ENCODE assay signal across 8 cellular contexts in the genomic region with DNA sequence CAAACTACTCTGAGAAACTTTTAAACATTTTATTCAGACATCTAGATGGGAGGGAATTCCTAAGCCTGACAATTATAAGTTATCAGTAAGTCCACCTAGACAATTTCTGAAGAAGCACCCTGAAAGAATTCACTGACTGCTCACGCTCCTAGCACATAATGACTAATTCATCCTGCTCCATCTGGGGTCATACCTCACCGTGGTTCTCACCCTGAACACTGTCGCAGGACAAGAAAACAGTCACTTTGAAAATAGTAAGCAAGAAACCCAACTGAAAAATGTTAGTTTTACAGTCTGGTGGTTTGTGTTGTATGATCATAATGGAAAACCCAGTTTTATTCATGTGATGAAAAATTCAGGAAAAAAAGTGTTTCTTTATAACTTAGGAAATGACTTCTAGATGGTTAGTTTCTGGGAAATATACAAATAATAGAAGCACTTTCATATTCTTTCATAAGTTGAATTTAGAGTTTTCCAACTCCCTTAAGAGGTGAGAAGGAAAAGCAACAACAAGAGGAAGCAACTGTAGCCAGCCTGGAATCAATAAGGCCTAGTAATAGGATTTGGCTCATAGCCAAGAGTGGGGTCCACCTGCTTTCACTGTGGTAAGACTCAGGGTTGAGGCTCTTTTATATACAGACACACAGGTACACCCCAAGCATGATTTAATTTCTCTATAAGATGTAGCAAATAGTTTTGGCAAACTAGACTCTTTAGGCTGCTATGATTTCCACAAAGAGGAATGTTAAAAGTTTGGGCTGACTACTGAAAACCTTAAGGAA.
DNase-seq lines count a peak whose midpoint lies in the region; ATAC-seq, FAIRE-seq and TF ChIP-seq lines count a peak whose summit lies in the region.

No MANE protein-coding gene starts in this region.

- no peaks in the 10 kb centered on the region for H3K36me3 Mint-ChIP-seq in CD4-positive, alpha-beta T cell (ENCODE audit: low read depth)
- H3K36me3 Mint-ChIP-seq in astrocyte (ENCODE audit: low read depth, unreplicated experiment), result peaks cover 3% of the 10 kb centered on the region

- DNase-seq in CD4-positive, alpha-beta T cell, result peak in 2 of 10 experiments; percentile 30 to 36
- DNase-seq in IMR-90 (peak; percentile 71), astrocyte (ENCODE audit: low read depth) (peak; percentile 58), tibial artery (no peak), trophoblast cell (no peak), nucleus accumbens (lab: John Stamatoyannopoulos, UW) (no peak), T-helper 9 cell (no peak)

- H2BK12ac ChIP-seq in trophoblast cell (ENCODE audit: low read length), result no peak overlapping the region

- H3K9me1 ChIP-seq in IMR-90 (ENCODE audit: insufficient read depth, low read length), result no peaks in the 10 kb centered on the region

- no peaks in the 10 kb centered on the region for H3K9me3 Mint-ChIP-seq in CD4-positive, alpha-beta T cell
- no peaks in the 10 kb centered on the region for H3K9me3 Mint-ChIP-seq in astrocyte (ENCODE audit: unreplicated experiment)

- no peak for TF ChIP-seq RAD21 in IMR-90 (IDR thresholded peaks at IDR 0.05; ENCODE audit: low read length)

- H2BK120ac ChIP-seq in IMR-90 (ENCODE audit: low read depth, low read length) (0 out of 2 replicates have a peak overlapping the region, but pooled peaks have one; percentile 38), trophoblast cell (ENCODE audit: insufficient read depth, low read length, poor library complexity) (no peak overlapping the region)

- peak overlapping the region; percentile 18 for H3K4ac ChIP-seq in IMR-90 (ENCODE audit: low read depth, low read length)
- no peak overlapping the region for H3K4ac ChIP-seq in trophoblast cell (ENCODE audit: low read depth, low read length)

- H3K4me1 Mint-ChIP-seq in CD4-positive, alpha-beta T cell (ENCODE audit: low read depth), result peaks cover 96% of the 10 kb centered on the region
- H3K4me1 Mint-ChIP-seq in astrocyte (ENCODE audit: low read depth, unreplicated experiment), result peaks cover 74% of the 10 kb centered on the region

- in situ Hi-C loops in IMR-90 (cut with MboI; ENCODE audit: low sequenced_read_pairs), result no loop called here

- H4K8ac ChIP-seq in IMR-90 (ENCODE audit: low read depth in 2 of 2, low read length in 2 of 2) (0 out of 4 replicates have a peak overlapping the region, but pooled peaks of 1 of the 2 experiments have one; percentile 18), trophoblast cell (ENCODE audit: low read depth, low read length) (no peak overlapping the region)

- H2BK5ac ChIP-seq in IMR-90 (ENCODE audit: low read depth, low read length, poor library complexity, severe bottlenecking) (peak overlapping the region; percentile 36), trophoblast cell (ENCODE audit: low read depth, low read length, poor library complexity) (no peak overlapping the region)

- H3K56ac ChIP-seq in IMR-90 (ENCODE audit: extremely low read depth, insufficient read depth, low read length), result no peak overlapping the region

- no TSS peak for BruUV-seq in IMR-90 (replicated peaks; lab: Mats Ljungman, UMichigan)

- H3K18ac ChIP-seq in IMR-90 (ENCODE audit: low read depth, low read length) (peak overlapping the region; percentile 29; the same call in 1 of the 2 replicates), trophoblast cell (ENCODE audit: low read length) (no peak overlapping the region)

- H3K9me3 ChIP-seq in CD4-positive, alpha-beta T cell (ENCODE audit: control insufficient read depth, low read length), result no peaks in the 10 kb centered on the region
- H3K9me3 ChIP-seq in IMR-90 (ENCODE audit: control insufficient read depth, insufficient read depth, low read length), result no peaks in the 10 kb centered on the region
- no peaks in the 10 kb centered on the region for H3K9me3 ChIP-seq in astrocyte (ENCODE audit: insufficient read depth, low read depth, low read length)
- no peaks in the 10 kb centered on the region for H3K9me3 ChIP-seq in tibial artery
- H3K9me3 ChIP-seq in trophoblast cell (ENCODE audit: insufficient read depth, low read depth, low read length), result no peaks in the 10 kb centered on the region

- no peak for TF ChIP-seq POLR2A in IMR-90 (IDR thresholded peaks at IDR 0.05; ENCODE audit: low read depth, low read length)

- H3K4me2 ChIP-seq in IMR-90 (ENCODE audit: low read depth, low read length) (peak overlapping the region; percentile 61; the same call in 1 of the 2 replicates), astrocyte (ENCODE audit: low read length) (peak overlapping the region; percentile 44), trophoblast cell (ENCODE audit: low read length) (no peak overlapping the region)

- H3K79me2 ChIP-seq in astrocyte (ENCODE audit: insufficient read depth, low read length), result peaks cover 36% of the 10 kb centered on the region
- H3K79me2 ChIP-seq in trophoblast cell (ENCODE audit: control insufficient read depth, insufficient read depth, low read length, poor library complexity), result no peaks in the 10 kb centered on the region

- peak overlapping the region; percentile 84 for H3K4me3 Mint-ChIP-seq in CD4-positive, alpha-beta T cell
- peak overlapping the region; percentile 63 for H3K4me3 Mint-ChIP-seq in astrocyte (ENCODE audit: unreplicated experiment)

- H4K5ac ChIP-seq in IMR-90 (ENCODE audit: low read depth, low read length), result no peak overlapping the region

- peak; percentile 33 for ATAC-seq in CD4-positive, alpha-beta T cell (ENCODE audit: poor library complexity)
- ATAC-seq in GM19452 (IDR thresholded peaks at IDR 0.05; ENCODE audit: unreplicated experiment) (peak; percentile 53), IMR-90 (ENCODE audit: low read depth) (no peak)

- intact Hi-C loops in CD4-positive, alpha-beta T cell (cut with DNase I, micrococcal nuclease), result loop anchor here in 1 of 2 experiments (1.0 to 2.0 kb wide), 2 partner anchors 9 to 52 kb away; no protein-coding TSS in a partner anchor
- intact Hi-C loops in IMR-90 (cut with micrococcal nuclease) (no loop called here), tibial artery (cut with DNase I; ENCODE audit: low total_unique reads) (no loop called here)

- POLR2A ChIA-PET in CD4-positive, alpha-beta T cell (lab: Charles Lee), result interaction anchor here (1.0 to 10.7 kb wide), 6 partner anchors 9 to 77 kb away, joined by 4 to 323 read pairs (median 67); no protein-coding TSS in a partner anchor
- POLR2A ChIA-PET in IMR-90 (lab: Charles Lee; ENCODE audit: unreplicated experiment), result no interaction called here

- no peak overlapping the region for H2AK9ac ChIP-seq in IMR-90 (replicated peaks; ENCODE audit: low read depth, low read length, poor library complexity)

- no peak for TF ChIP-seq CTCF in CD4-positive, alpha-beta T cell (IDR thresholded peaks at IDR 0.05)
- no peak for TF ChIP-seq CTCF in IMR-90 (conservative IDR thresholded peaks at IDR 0.05; ENCODE audit: low read depth, low read length)
- no peak for TF ChIP-seq CTCF in astrocyte (IDR thresholded peaks at IDR 0.05; ENCODE audit: insufficient read depth, low read depth, low read length)
- no peak for TF ChIP-seq CTCF in tibial artery (IDR thresholded peaks at IDR 0.05)

- H3K9ac ChIP-seq in IMR-90 (ENCODE audit: low read depth, low read length), result no peak overlapping the region
- peak overlapping the region; percentile 31 for H3K9ac ChIP-seq in astrocyte (ENCODE audit: low read length)
- no peak overlapping the region for H3K9ac ChIP-seq in trophoblast cell (ENCODE audit: low read length)

- dilution Hi-C loops in IMR-90 (cut with HindIII; ENCODE audit: low sequenced_read_pairs, unreplicated experiment), result no loop called here

- H3K36me3 ChIP-seq in IMR-90 (ENCODE audit: control insufficient read depth, insufficient read depth, low read length) (no peaks in the 10 kb centered on the region; the same call in 1 of the 2 replicates), astrocyte (ENCODE audit: insufficient read depth, low read length) (no peaks in the 10 kb centered on the region), tibial artery (no peaks in the 10 kb centered on the region), trophoblast cell (ENCODE audit: control insufficient read depth in 1 of 2, insufficient read depth in 2 of 2, low read length in 2 of 2) (no peaks in the 10 kb centered on the region)

- H3K4me3 ChIP-seq in IMR-90 (ENCODE audit: insufficient read depth, low read depth, low read length) (no peak overlapping the region), astrocyte (ENCODE audit: insufficient read depth, low read depth, low read length) (no peak overlapping the region), tibial artery (no peak overlapping the region), trophoblast cell (ENCODE audit: low read depth, low read length) (no peak overlapping the region)

- CTCF ChIA-PET in CD4-positive, alpha-beta T cell (lab: Charles Lee), result interaction anchor here (1.0 kb wide), 1 partner anchor 92 kb away, joined by 3 read pairs; no protein-coding TSS in a partner anchor
- CTCF ChIA-PET in IMR-90 (lab: Yijun Ruan, JAX), result no interaction called here

- peak overlapping the region; percentile 43 for H3K27ac ChIP-seq in CD4-positive, alpha-beta T cell (ENCODE audit: low read depth, low read length)
- H3K27ac ChIP-seq in IMR-90 (ENCODE audit: insufficient read depth, low read length) (no peak overlapping the region), astrocyte (ENCODE audit: low read depth, low read length) (peak overlapping the region; percentile 69), tibial artery (peak overlapping the region; percentile 10 to 11), trophoblast cell (ENCODE audit: low read depth, low read length) (no peak overlapping the region)

- H3K79me1 ChIP-seq in IMR-90 (ENCODE audit: low read depth in 1 of 2, low read length in 2 of 2) (peaks cover 16 to 67% of the 10 kb centered on the region in 2 experiments), trophoblast cell (ENCODE audit: low read length) (no peaks in the 10 kb centered on the region)

- WGBS in IMR-90 (ENCODE audit: extremely low coverage in 2 of 2, insufficient read length in 1 of 2), 2 experiments, result 17% methylated on average over 1 of the region's 3 CpGs; no CpG with 5 or more reads in 1 of the 2 experiments
- no CpG with 5 or more reads among the region's 3 CpGs for WGBS in trophoblast cell (ENCODE audit: extremely low coverage, insufficient coverage, insufficient read length)

- peak overlapping the region; percentile 59; the same call in 1 of the 2 replicates for H2AK5ac ChIP-seq in IMR-90 (ENCODE audit: low read depth, low read length)
- H2AK5ac ChIP-seq in trophoblast cell (ENCODE audit: low read length), result no peak overlapping the region

- H4K20me1 ChIP-seq in IMR-90 (ENCODE audit: insufficient read depth, low read length) (no peaks in the 10 kb centered on the region), astrocyte (ENCODE audit: insufficient read depth, low read length) (no peaks in the 10 kb centered on the region)

- peak overlapping the region; percentile 57 for H2BK20ac ChIP-seq in IMR-90 (ENCODE audit: low read depth, low read length)

- no peak overlapping the region for H4K91ac ChIP-seq in IMR-90 (ENCODE audit: insufficient read depth, low read depth, low read length)
- no peak overlapping the region for H4K91ac ChIP-seq in trophoblast cell (ENCODE audit: low read depth, low read length)

- H2AFZ ChIP-seq in IMR-90 (replicated peaks; ENCODE audit: low read length, poor library complexity) (no peak overlapping the region), astrocyte (ENCODE audit: low read depth, low read length) (no peak overlapping the region), trophoblast cell (ENCODE audit: insufficient read depth, low read length, poor library complexity) (no peak overlapping the region)

- H3K27me3 ChIP-seq in CD4-positive, alpha-beta T cell (ENCODE audit: control insufficient read depth, insufficient read depth, low read length), result no peaks in the 10 kb centered on the region
- H3K27me3 ChIP-seq in IMR-90 (ENCODE audit: control insufficient read depth, insufficient read depth, low read length) (no peaks in the 10 kb centered on the region), astrocyte (ENCODE audit: insufficient read depth, low read length) (no peaks in the 10 kb centered on the region), tibial artery (no peaks in the 10 kb centered on the region), trophoblast cell (ENCODE audit: insufficient read depth, low read length) (no peaks in the 10 kb centered on the region)

- no peak overlapping the region for H2BK15ac ChIP-seq in IMR-90 (ENCODE audit: low read depth, low read length)

- H3K27ac Mint-ChIP-seq in CD4-positive, alpha-beta T cell, result peak overlapping the region; percentile 94
- peak overlapping the region; percentile 88 for H3K27ac Mint-ChIP-seq in astrocyte (ENCODE audit: unreplicated experiment)

- no peak overlapping the region; the same call in 1 of the 2 replicates for H3K23ac ChIP-seq in IMR-90 (ENCODE audit: low read depth, low read length)
- H3K23ac ChIP-seq in trophoblast cell (ENCODE audit: low read length), result no peak overlapping the region

- H3K14ac ChIP-seq in IMR-90 (replicated peaks; ENCODE audit: low read depth, low read length) (peak overlapping the region; percentile 34; the same call in 1 of the 2 replicates), trophoblast cell (ENCODE audit: low read length) (no peak overlapping the region)

- H4K12ac ChIP-seq in trophoblast cell (ENCODE audit: low read depth, low read length), result no peak overlapping the region

- H3K27me3 Mint-ChIP-seq in CD4-positive, alpha-beta T cell, result no peaks in the 10 kb centered on the region
- H3K27me3 Mint-ChIP-seq in astrocyte (ENCODE audit: low read depth, unreplicated experiment), result no peaks in the 10 kb centered on the region

- peaks cover 11% of the 10 kb centered on the region for H3K4me1 ChIP-seq in IMR-90 (ENCODE audit: control insufficient read depth, insufficient read depth, low read length)
- peaks cover 41% of the 10 kb centered on the region for H3K4me1 ChIP-seq in astrocyte (ENCODE audit: insufficient read depth, low read length)
- H3K4me1 ChIP-seq in tibial artery, result peaks cover 0 to 68% (median 29%) of the 10 kb centered on the region in 4 donors
- peaks cover 4 to 8% of the 10 kb centered on the region in 2 experiments for H3K4me1 ChIP-seq in trophoblast cell (ENCODE audit: control insufficient read depth in 1 of 2, insufficient read depth in 2 of 2, low read length in 2 of 2)

- FAIRE-seq in astrocyte (lab: Jason Lieb, UNC), result no peak

Comparison
In these comparisons a context has a peak if more than half of its experiments do, and no peak if none do; other contexts are left out.
1. DNase-seq: peak in IMR-90 (single experiment) and astrocyte (single experiment); none in tibial artery (0 of 2), trophoblast cell (0 of 2), nucleus accumbens (0 of 56) and T-helper 9 cell (single experiment).
2. H3K27ac ChIP-seq: peak in CD4-positive, alpha-beta T cell (single experiment), astrocyte (single experiment) and tibial artery (2 of 2); none in IMR-90 (single experiment) and trophoblast cell (single experiment).